ENCODE assay signal across 8 cellular contexts in the genomic region with DNA sequence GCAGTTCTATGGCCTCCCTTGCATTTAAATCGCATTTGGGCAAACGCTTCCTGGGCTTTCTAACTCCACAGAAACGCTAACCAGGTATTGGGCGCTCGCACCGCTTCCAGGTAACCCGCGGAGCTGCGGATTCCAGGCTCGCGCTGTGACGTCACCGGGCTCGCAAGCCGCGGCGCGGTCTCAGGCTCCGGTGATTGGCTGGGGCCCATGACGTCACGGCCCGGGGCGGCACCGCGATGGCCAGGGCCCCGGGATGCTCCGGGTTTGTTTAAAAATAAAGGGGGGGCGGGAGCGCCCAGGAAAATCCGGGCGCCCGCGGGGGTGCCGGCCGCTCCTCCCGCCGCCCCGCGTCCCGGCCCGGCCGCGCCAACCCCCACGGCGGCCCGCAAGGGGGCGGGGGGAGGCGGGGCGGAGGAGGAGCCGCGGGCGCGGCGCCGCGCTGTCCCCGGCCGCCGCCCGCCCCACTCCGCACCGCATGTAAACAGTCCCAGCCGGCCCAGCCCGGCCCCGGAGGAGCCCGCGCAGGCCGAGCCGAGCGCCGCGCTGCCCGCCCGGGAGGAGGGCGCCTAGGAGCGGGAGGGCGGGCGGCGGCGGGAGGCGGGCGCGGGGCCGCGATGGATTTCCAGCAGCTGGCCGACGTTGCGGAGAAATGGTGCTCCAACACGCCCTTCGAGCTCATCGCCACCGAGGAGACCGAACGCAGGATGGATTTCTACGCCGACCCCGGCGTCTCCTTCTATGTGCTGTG. TPM values are rescaled to one million over a fixed set of nuclear protein-coding genes. Genes with fewer than 3 reads are reported as not detected.
DNase-seq lines count a peak whose midpoint lies in the region; ATAC-seq, FAIRE-seq and TF ChIP-seq lines count a peak whose summit lies in the region.

A gene (plus strand): TSS at position 464 of the 748 bp plus-strand sequence. CDS start 151 bp downstream, at position 615.

- peak within 1 kb of the TSS; percentile 81 for H3K27ac ChIP-seq in right cardiac atrium (ENCODE audit: low read length)
- H3K27ac ChIP-seq in prostate gland = peak within 1 kb of the TSS; percentile 92 to 95
- peak within 1 kb of the TSS; percentile 91 to 98 (median 96) for H3K27ac ChIP-seq in upper lobe of left lung

- H3K9me3 Mint-ChIP-seq in T-helper 2 cell treated with Interferon-gamma antibody and Interleukin-4, amounts not matched to agents 5 μg/mL and 100 μg/mL, for 36 hours = no peaks in the 10 kb centered on the region

- no peaks in the 10 kb centered on the region for H3K36me3 Mint-ChIP-seq in T-helper 2 cell treated with Interferon-gamma antibody and Interleukin-4, amounts not matched to agents 5 μg/mL and 100 μg/mL, for 36 hours (ENCODE audit: low read depth)

- H3K27me3 Mint-ChIP-seq in T-helper 2 cell treated with Interferon-gamma antibody and Interleukin-4, amounts not matched to agents 5 μg/mL and 100 μg/mL, for 36 hours (ENCODE audit: low read depth) = peaks cover 26% of the 10 kb centered on the region

- H3K27me3 ChIP-seq in right cardiac atrium (ENCODE audit: control insufficient read depth, insufficient read depth) (no peaks in the 10 kb centered on the region), prostate gland (replicated peaks; ENCODE audit: insufficient read depth) (no peaks in the 10 kb centered on the region), upper lobe of left lung (no peaks in the 10 kb centered on the region)

- WGBS in right cardiac atrium = under 1% methylated on average over 98 of the region's 98 CpGs
- WGBS in prostate gland = under 1% methylated on average over 78 of the region's 98 CpGs
- WGBS in upper lobe of left lung, 2 donors = 0% methylated on average over 9 to 44 of the region's 98 CpGs

- TF ChIP-seq CTCF in prostate gland (IDR thresholded peaks at IDR 0.05) (peak in 2 of 4 experiments; percentile 15 to 32), upper lobe of left lung (IDR thresholded peaks at IDR 0.05) (peak in 4 of 6 experiments; percentile 13 to 49 (median 36))

- FAIRE-seq in GM12892 (lab: Jason Lieb, UNC) = peak; percentile 63

- H3K36me3 ChIP-seq in prostate gland (no peaks in the 10 kb centered on the region), upper lobe of left lung (no peaks in the 10 kb centered on the region)

- H3K4me1 Mint-ChIP-seq in T-helper 2 cell treated with Interferon-gamma antibody and Interleukin-4, amounts not matched to agents 5 μg/mL and 100 μg/mL, for 36 hours (ENCODE audit: low read depth) = peaks cover 4% of the 10 kb centered on the region

- TF ChIP-seq POLR2A in GM12892 (IDR thresholded peaks at IDR 0.05; ENCODE audit: low read depth, low read length) (no peak), prostate gland (IDR thresholded peaks at IDR 0.05) (peak; percentile 39), upper lobe of left lung (IDR thresholded peaks at IDR 0.05) (peak in 2 of 4 donors; percentile 63 to 71)

- DNase-seq in GM12892 (ENCODE audit: insufficient read length) (peak; percentile 91), NCI-H1436 treated with DMSO at 0.1 percent for 48 hours (lab: John Stamatoyannopoulos, UW) (peak; percentile 62), anterior cingulate cortex (lab: John Stamatoyannopoulos, UW) (peak; percentile 11 to 94 (median 82)), right cardiac atrium (peak; percentile 93 to 98 (median 96)), prostate gland (ENCODE audit: low spot score) (peak; percentile 74), upper lobe of left lung (peak; percentile 90 to 99)
- peak; percentile 83 for DNase-seq in T-helper 2 cell treated with Interferon-gamma antibody and Interleukin-4, amounts not matched to agents 5 μg/mL and 100 μg/mL, for 36 hours (ENCODE audit: low spot score)

- peak within 1 kb of the TSS; percentile 80 for H3K27ac Mint-ChIP-seq in T-helper 2 cell treated with Interferon-gamma antibody and Interleukin-4, amounts not matched to agents 5 μg/mL and 100 μg/mL, for 36 hours

- TF ChIP-seq EP300 in upper lobe of left lung (IDR thresholded peaks at IDR 0.05) = no peak

- intact Hi-C loops in right cardiac atrium (cut with DNase I) = no loop called here
- intact Hi-C loops in prostate gland (cut with DNase I) = no loop called here

- H3K4me3 Mint-ChIP-seq in T-helper 2 cell treated with Interferon-gamma antibody and Interleukin-4, amounts not matched to agents 5 μg/mL and 100 μg/mL, for 36 hours = peak within 1 kb of the TSS; percentile 86

- peaks cover 4% of the 10 kb centered on the region for H3K4me1 ChIP-seq in right cardiac atrium (ENCODE audit: control insufficient read depth, insufficient read depth, low read length)
- H3K4me1 ChIP-seq in prostate gland (replicated peaks) = no peaks in the 10 kb centered on the region
- peaks cover 20 to 39% (median 23%) of the 10 kb centered on the region in 4 donors for H3K4me1 ChIP-seq in upper lobe of left lung

- no peaks in the 10 kb centered on the region for H3K9me3 ChIP-seq in right cardiac atrium (ENCODE audit: control insufficient read depth, low read length)
- no peaks in the 10 kb centered on the region for H3K9me3 ChIP-seq in prostate gland
- H3K9me3 ChIP-seq in upper lobe of left lung = no peaks in the 10 kb centered on the region

- peak within 1 kb of the TSS; percentile 78 for H3K4me3 ChIP-seq in right cardiac atrium (ENCODE audit: low read length)
- peak within 1 kb of the TSS; percentile 69 to 86 for H3K4me3 ChIP-seq in prostate gland
- peak within 1 kb of the TSS; percentile 88 to 96 (median 93) for H3K4me3 ChIP-seq in upper lobe of left lung

- ATAC-seq in HG02852 (IDR thresholded peaks at IDR 0.05; ENCODE audit: unreplicated experiment) = peak; percentile 83
- ATAC-seq in right cardiac atrium = peak; percentile 82 to 89
- ATAC-seq in upper lobe of left lung (ENCODE audit: low FRiP score in 2 of 2) = peak; percentile 84 to 89

RNA-seq across cellular contexts. Expression of the gene that starts here (rescaled TPM):
- polyA plus RNA-seq in GM12892 (2012; ENCODE audit: missing spikeins) = 1.4 TPM
- total RNA-seq in right cardiac atrium = 10 to 100 TPM; 25.3 to 50.8 (median 33.4) TPM
- polyA plus RNA-seq in right cardiac atrium = 15.0 TPM
- total RNA-seq in prostate gland = 10 to 100 TPM; 22.6 to 26.9 TPM
- 100 to 1,000 TPM in 1 of 6 donors, 10 to 100 TPM in 5; 27.2 to 112 (median 39.6) TPM for total RNA-seq in upper lobe of left lung

Comparison
In these comparisons a context has a peak if more than half of its experiments do, and no peak if none do; other contexts are left out.
1. Peak in every context shown above with its lines: DNase-seq, ATAC-seq, H3K4me3 ChIP-seq and H3K27ac ChIP-seq.